Comparison of ENCODE assay signal across 13 cellular contexts in genomic region chr21:16086936-16087335, GRCh38.
"Had no signal": no experiment of that assay in that cellular context is flagged by ENCODE, and none has a peak within 500 bp of the region (broad histone marks: within the 10 kb centered on the region; RNA-seq: fewer than 3 reads in every experiment).

No MANE protein-coding gene starts in this region.

- DNase-seq: activated CD4-positive, alpha-beta T cell treated with anti-CD3 and anti-CD28 coated beads for 1 hour; activated CD4-positive, alpha-beta T cell treated with anti-CD3 and anti-CD28 coated beads, Interleukin-2, amount 50 U/mL, for 48 hours; activated CD8-positive, alpha-beta memory T cell treated with anti-CD3 and anti-CD28 coated beads, Interleukin-2, amount 10 ng/mL, durations not matched to agents 7 days and 5 days; activated effector memory CD4-positive, alpha-beta T cell treated with anti-CD3 and anti-CD28 coated beads, Interleukin-2, amount 50 U/mL, for 16 hours; activated naive CD8-positive, alpha-beta T cell treated with anti-CD3 and anti-CD28 coated beads for 36 hours; activated T-cell treated with anti-CD3 and anti-CD28 coated beads, Interleukin-2, amount 50 U/mL, for 4 hours; aorta; effector CD8-positive, alpha-beta T cell; gastrocnemius medialis; naive thymus-derived CD4-positive, alpha-beta T cell; occipital lobe; trophoblast cell had no signal

- H3K27ac ChIP-seq: coronary artery had no signal

- H3K27me3 ChIP-seq: gastrocnemius medialis had no signal

- H3K4me3 ChIP-seq: coronary artery had no signal

- H3K36me3 ChIP-seq: gastrocnemius medialis had no signal

- H3K9me3 ChIP-seq: gastrocnemius medialis had no signal
